In genomic region chr19:55256562-55257460, GRCh38 we compare ENCODE assay signal across 1 cellular context.
TF ChIP-seq lines count a peak whose summit lies in the region.

No MANE protein-coding gene starts in this region.

TF ChIP-seq in endothelial cell of umbilical vein, 7 proteins besides CTCF, POLR2A, EP300 and RAD21:
- TF ChIP-seq FOS (IDR thresholded peaks at IDR 0.05; ENCODE audit: borderline replicate concordance, insufficient read depth, low read length) (no peak), POLR2AphosphoS5 (IDR thresholded peaks at IDR 0.05; ENCODE audit: insufficient read depth, low read depth, low read length) (no peak), MAX (IDR thresholded peaks at IDR 0.05; ENCODE audit: insufficient read depth, insufficient read length) (no peak), JUN (IDR thresholded peaks at IDR 0.05; ENCODE audit: borderline replicate concordance, insufficient read depth, insufficient read length, low read depth) (no peak), GATA2 (IDR thresholded peaks at IDR 0.05; ENCODE audit: insufficient read depth, insufficient read length, low read depth, low read length) (no peak), EZH2 (IDR thresholded peaks at IDR 0.05; ENCODE audit: borderline replicate concordance, low read depth, low read length, severe bottlenecking) (no peak), MYC (IDR thresholded peaks at IDR 0.05; ENCODE audit: low read depth, low read length) (no peak)
TF ChIP-seq in endothelial cell of umbilical vein: peak in this region for 0.
